9 cellular contexts compared by ENCODE assay signal in genomic region chr1:244860078-244860477, GRCh38. TPM values are rescaled to one million over a fixed set of nuclear protein-coding genes. Genes with fewer than 3 reads are reported as not detected.
DNase-seq lines count a peak whose midpoint lies in the region; TF ChIP-seq lines count a peak whose summit lies in the region.
"Had no signal": no experiment of that assay in that cellular context is flagged by ENCODE, and none has a peak within 500 bp of the region (broad histone marks: within the 10 kb centered on the region; RNA-seq: fewer than 3 reads in every experiment).

No MANE protein-coding gene starts in this region.

- no peak overlapping the region for H2BK120ac ChIP-seq in mesenchymal stem cell (ENCODE audit: low read depth, low read length)

- H3K23ac ChIP-seq in mesenchymal stem cell (ENCODE audit: low read length in 2 of 2), result no peak overlapping the region

- no peak overlapping the region for H2BK15ac ChIP-seq in mesenchymal stem cell (ENCODE audit: low read depth, poor library complexity, severe bottlenecking)

- no peak overlapping the region for H2BK5ac ChIP-seq in mesenchymal stem cell (ENCODE audit: low read depth, low read length, poor library complexity, severe bottlenecking)

- WGBS in mesenchymal stem cell, result 97% methylated on average over 8 of the region's 9 CpGs

- H2AK5ac ChIP-seq in mesenchymal stem cell (ENCODE audit: low read length, severe bottlenecking), result no peak overlapping the region

- in situ Hi-C loops in HAP-1 (cut with MboI; ENCODE audit: low sequenced_read_pairs), result loop anchor here (5.0 to 25.0 kb wide), 2 partner anchors 112 to 177 kb away; no protein-coding TSS in a partner anchor

- no peak overlapping the region for H4K91ac ChIP-seq in mesenchymal stem cell (ENCODE audit: low read length)

- no peak for DNase-seq in HAP-1 (ENCODE audit: low spot score in 2 of 2)
- no peak for DNase-seq in ascending aorta (ENCODE audit: low spot score in 2 of 2)
- no peak for DNase-seq in mesenchymal stem cell
- no peak for DNase-seq in DMS79 (lab: John Stamatoyannopoulos, UW)
- no peak for DNase-seq in NCI-H1694 treated with DMSO at 0.1 percent for 48 hours (lab: John Stamatoyannopoulos, UW)
- DNase-seq in mesenteric fat pad (ENCODE audit: low spot score), result no peak
- no peak for DNase-seq in effector CD4-positive, alpha-beta T cell
- DNase-seq: NCI-H524 treated with DMSO at 0.1 percent for 48 hours had no signal

- H4K8ac ChIP-seq in mesenchymal stem cell (ENCODE audit: low read length), result no peak overlapping the region

- H3K9ac ChIP-seq in mesenchymal stem cell (ENCODE audit: low read length), result peak overlapping the region; percentile 96

- H3K9me3 ChIP-seq in HAP-1, result no peaks in the 10 kb centered on the region
- no peaks in the 10 kb centered on the region for H3K9me3 ChIP-seq in ascending aorta
- no peaks in the 10 kb centered on the region for H3K9me3 ChIP-seq in mesenchymal stem cell (ENCODE audit: control insufficient read depth, low read length)

- H3K4me2 ChIP-seq in mesenchymal stem cell (ENCODE audit: low read length, poor library complexity, severe bottlenecking), result peak overlapping the region; percentile 42

- peaks cover 3% of the 10 kb centered on the region for H3K79me1 ChIP-seq in mesenchymal stem cell (replicated peaks; ENCODE audit: low read length, poor library complexity, severe bottlenecking)

- no peak for TF ChIP-seq CTCF in ascending aorta (IDR thresholded peaks at IDR 0.05)

- no peak overlapping the region for H3K4ac ChIP-seq in mesenchymal stem cell (ENCODE audit: low read depth in 1 of 2, low read length in 2 of 2)

- no peak overlapping the region for H3K14ac ChIP-seq in mesenchymal stem cell (ENCODE audit: low read length in 2 of 2)

- H3K4me1 ChIP-seq in ACC112 (ENCODE audit: control insufficient read depth, insufficient read depth, low read length, unreplicated experiment) (peaks cover 40% of the 10 kb centered on the region), HAP-1 (peaks cover 28% of the 10 kb centered on the region), ascending aorta (peaks cover 11 to 52% of the 10 kb centered on the region in 2 donors), mesenchymal stem cell (ENCODE audit: control insufficient read depth, insufficient read depth, low read depth, low read length) (peaks cover 6% of the 10 kb centered on the region)

- no peak overlapping the region for H2BK12ac ChIP-seq in mesenchymal stem cell (ENCODE audit: low read length in 2 of 2)

- peaks cover 88% of the 10 kb centered on the region for H3K79me2 ChIP-seq in ACC112 (ENCODE audit: control insufficient read depth, insufficient read depth, low read length, unreplicated experiment)

- intact Hi-C loops in ascending aorta (cut with DNase I), result loop anchor here (5.0 kb wide), 1 partner anchor 1707 kb away; the partner anchor contains the start of genes CNST and TFB2M

- H2AFZ ChIP-seq in ACC112 (ENCODE audit: low read length, unreplicated experiment), result no peak overlapping the region
- H2AFZ ChIP-seq in mesenchymal stem cell (ENCODE audit: low read depth, low read length), result no peak overlapping the region

- no peaks in the 10 kb centered on the region for H3K27me3 ChIP-seq in ACC112 (ENCODE audit: insufficient read depth, low read length)
- no peaks in the 10 kb centered on the region for H3K27me3 ChIP-seq in HAP-1 (ENCODE audit: low read depth)
- H3K27me3 ChIP-seq in ascending aorta, result no peaks in the 10 kb centered on the region
- no peaks in the 10 kb centered on the region for H3K27me3 ChIP-seq in mesenchymal stem cell (ENCODE audit: control insufficient read depth in 1 of 2, insufficient read depth in 1 of 2, low read length in 2 of 2)

- H3K36me3 ChIP-seq in ACC112 (ENCODE audit: insufficient read depth, low read length) (peaks cover 74% of the 10 kb centered on the region), HAP-1 (replicated peaks) (peaks cover 86% of the 10 kb centered on the region), ascending aorta (peaks cover 53 to 70% of the 10 kb centered on the region in 2 donors), mesenchymal stem cell (ENCODE audit: control insufficient read depth in 1 of 2, insufficient read depth in 2 of 2, low read depth in 1 of 2, low read length in 2 of 2) (peaks cover 18 to 74% of the 10 kb centered on the region in 2 experiments)

- H3K27ac ChIP-seq in ACC112 (ENCODE audit: low read depth, low read length), result no peak overlapping the region
- peak overlapping the region in 1 of 2 donors; percentile 11 for H3K27ac ChIP-seq in ascending aorta
- no peak overlapping the region for H3K27ac ChIP-seq in mesenchymal stem cell (ENCODE audit: low read length, poor library complexity, severe bottlenecking)

- no peak overlapping the region for H3K18ac ChIP-seq in mesenchymal stem cell (ENCODE audit: low read depth in 1 of 2, low read length in 2 of 2)

- H3K4me3 ChIP-seq in ACC112 (ENCODE audit: low read depth, low read length) (peak overlapping the region; percentile 99), HAP-1 (peak overlapping the region; percentile 95; the same call in 1 of the 2 replicates), ascending aorta (peak overlapping the region; percentile 90 to 100), mesenchymal stem cell (ENCODE audit: insufficient read depth in 1 of 2, low read depth in 1 of 2, low read length in 2 of 2) (peak overlapping the region in 1 of 2 experiments; percentile 91)

RNA-seq across cellular contexts. Expression of gene HNRNPU, which starts 4.3 kb away (rescaled TPM):
- 128 TPM for total RNA-seq in ascending aorta
- polyA plus RNA-seq in mesenchymal stem cell (2013, experiment 1 of 2), result 184 TPM
- polyA plus RNA-seq in mesenchymal stem cell (2013, experiment 2 of 2), result 179 TPM
- 284 TPM for total RNA-seq in mesenteric fat pad

RNA-seq across cellular contexts. Expression of gene COX20, which starts 24.6 kb away (rescaled TPM):
- total RNA-seq in ascending aorta (8.2 TPM), mesenteric fat pad (20.8 TPM)
- 70.6 TPM for polyA plus RNA-seq in mesenchymal stem cell (2013, experiment 1 of 2)
- 71.2 TPM for polyA plus RNA-seq in mesenchymal stem cell (2013, experiment 2 of 2)
